21 cellular contexts compared by ENCODE assay signal in the genomic region with DNA sequence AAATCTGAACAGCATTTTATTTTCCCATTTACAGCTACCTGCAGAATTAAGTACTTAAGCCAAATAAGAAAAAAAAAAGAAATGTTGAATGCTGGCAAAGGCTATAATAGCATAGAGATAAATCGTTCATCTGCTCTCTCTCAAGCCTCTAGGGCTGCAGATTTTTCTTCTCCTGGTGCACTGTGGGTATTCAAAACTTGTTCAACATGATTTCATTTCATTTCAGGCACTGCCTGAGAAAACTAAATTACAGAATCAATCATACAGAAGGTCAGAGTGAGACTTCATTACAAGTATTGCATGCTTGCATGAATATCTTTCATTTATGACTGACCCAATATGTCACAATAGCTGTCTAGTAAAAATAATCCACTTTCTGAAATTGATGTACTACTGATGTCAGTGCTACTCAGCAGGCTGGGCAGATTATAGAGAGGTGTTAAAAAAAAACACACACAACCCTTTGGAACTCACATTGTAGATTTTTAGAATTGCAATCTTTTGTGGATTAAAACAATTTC.
DNase-seq lines count a peak whose midpoint lies in the region; ATAC-seq and TF ChIP-seq lines count a peak whose summit lies in the region.
"Had no signal": no experiment of that assay in that cellular context is flagged by ENCODE, and none has a peak within 500 bp of the region (broad histone marks: within the 10 kb centered on the region; RNA-seq: fewer than 3 reads in every experiment).

No MANE protein-coding gene starts in this region.

- no peaks in the 10 kb centered on the region for H3K27me3 ChIP-seq in neural cell (ENCODE audit: insufficient read depth, low read depth, low read length)
- H3K27me3 ChIP-seq: BLaER1 treated with 17β-estradiol and CSF1 and Interleukin-3, amounts not matched to agents 10 nM and 100 nM; SJSA1 had no signal

- peaks cover 17% of the 10 kb centered on the region for H3K36me3 Mint-ChIP-seq in brain

- peak overlapping the region; percentile 17 to 87 (median 61) for H3K27ac Mint-ChIP-seq in brain
- H3K27ac Mint-ChIP-seq: CD4-positive, alpha-beta T cell had no signal

- H3K4me3 ChIP-seq in neural cell (ENCODE audit: low read length) = peak overlapping the region; percentile 16
- H3K4me3 ChIP-seq: BLaER1 treated with 17β-estradiol and CSF1 and Interleukin-3, amounts not matched to agents 10 nM and 100 nM; K562; SJSA1 had no signal

- H3K27me3 Mint-ChIP-seq in brain = no peaks in the 10 kb centered on the region
- H3K27me3 Mint-ChIP-seq: CD4-positive, alpha-beta T cell had no signal

- H3K9ac ChIP-seq in neural cell (ENCODE audit: low read length) = no peak overlapping the region
- H3K9ac ChIP-seq: BLaER1 treated with 17β-estradiol and CSF1 and Interleukin-3, amounts not matched to agents 10 nM and 100 nM had no signal

- H3K4me2 ChIP-seq in neural cell (ENCODE audit: low read length) = no peak overlapping the region
- H3K4me2 ChIP-seq: BLaER1 treated with 17β-estradiol and CSF1 and Interleukin-3, amounts not matched to agents 10 nM and 100 nM had no signal

- no peaks in the 10 kb centered on the region for H3F3A ChIP-seq in neural cell (ENCODE audit: insufficient read depth, low read length, poor library complexity, severe bottlenecking)

- DNase-seq in NCI-H2227 treated with DMSO at 0.1 percent for 48 hours (lab: John Stamatoyannopoulos, UW) (peak; percentile 25), NCI-H2227 (lab: John Stamatoyannopoulos, UW; ENCODE audit: unreplicated experiment) (no peak), HuH-7.5 (ENCODE audit: low spot score) (no peak), T-helper 1 cell (no peak)
- DNase-seq: AML-193; CD4-positive, alpha-beta T cell; Kasumi-1; NCI-H1105; NCI-H1436 treated with DMSO at 0.1 percent for 48 hours; NCI-H187 treated with DMSO at 0.1 percent for 48 hours; NCI-H446; NCI-H524 treated with DMSO at 0.1 percent for 48 hours; Right ventricle myocardium superior; RPMI8226 had no signal

- ATAC-seq in HG02885 (IDR thresholded peaks at IDR 0.05; ENCODE audit: poor library complexity, unreplicated experiment) = no peak
- ATAC-seq: HepG2, K562 had no signal

- H3K79me2 ChIP-seq in neural cell (replicated peaks; ENCODE audit: insufficient read depth, low read length) = peaks cover 12% of the 10 kb centered on the region

- H3K9me3 ChIP-seq in neural cell (ENCODE audit: low read length) = no peaks in the 10 kb centered on the region
- H3K9me3 ChIP-seq: BLaER1 treated with 17β-estradiol and CSF1 and Interleukin-3, amounts not matched to agents 10 nM and 100 nM; SJSA1 had no signal

- H4K20me1 ChIP-seq in neural cell (ENCODE audit: insufficient read depth) = no peaks in the 10 kb centered on the region
- H4K20me1 ChIP-seq: BLaER1 treated with 17β-estradiol and CSF1 and Interleukin-3, amounts not matched to agents 10 nM and 100 nM had no signal

- peak overlapping the region; percentile 26 for H3K27ac ChIP-seq in neural cell (ENCODE audit: low read length)
- H3K27ac ChIP-seq: BLaER1 treated with 17β-estradiol and CSF1 and Interleukin-3, amounts not matched to agents 10 nM and 100 nM; SJSA1 had no signal

- TF ChIP-seq CTCF in brain (conservative IDR thresholded peaks at IDR 0.05) (no peak), neural cell (IDR thresholded peaks at IDR 0.05; ENCODE audit: poor library complexity, severe bottlenecking) (no peak)

- H3K36me3 ChIP-seq in neural cell (ENCODE audit: insufficient read depth, low read length) = no peaks in the 10 kb centered on the region
- H3K36me3 ChIP-seq: SJSA1 had no signal

- H2AFZ ChIP-seq in neural cell (ENCODE audit: low read depth, low read length) = no peak overlapping the region

- no peaks in the 10 kb centered on the region for H3K9me3 Mint-ChIP-seq in brain
- H3K9me3 Mint-ChIP-seq: CD4-positive, alpha-beta T cell had no signal

- peak; percentile 90 for TF ChIP-seq EP300 in neural cell (conservative IDR thresholded peaks at IDR 0.05; ENCODE audit: poor library complexity, severe bottlenecking)

- H3K9me2 ChIP-seq in neural cell (ENCODE audit: insufficient read depth, low read length) = no peaks in the 10 kb centered on the region

- H3K4me3 Mint-ChIP-seq in brain = peak overlapping the region in 4 of 5 experiments; percentile 19 to 65 (median 60)
- H3K4me3 Mint-ChIP-seq: CD4-positive, alpha-beta T cell had no signal

- TF ChIP-seq RAD21 in neural cell (conservative IDR thresholded peaks at IDR 0.05) = no peak

- peaks cover 83% of the 10 kb centered on the region for H3K4me1 Mint-ChIP-seq in brain

TF ChIP-seq in neural cell, 6 proteins besides CTCF, POLR2A, EP300 and RAD21:
- TF ChIP-seq MXI1 (conservative IDR thresholded peaks at IDR 0.05; ENCODE audit: poor library complexity, severe bottlenecking) (no peak), POLR2AphosphoS5 (IDR thresholded peaks at IDR 0.05) (peak; percentile 70)
